1 cellular context compared by ENCODE assay signal in the genomic region with DNA sequence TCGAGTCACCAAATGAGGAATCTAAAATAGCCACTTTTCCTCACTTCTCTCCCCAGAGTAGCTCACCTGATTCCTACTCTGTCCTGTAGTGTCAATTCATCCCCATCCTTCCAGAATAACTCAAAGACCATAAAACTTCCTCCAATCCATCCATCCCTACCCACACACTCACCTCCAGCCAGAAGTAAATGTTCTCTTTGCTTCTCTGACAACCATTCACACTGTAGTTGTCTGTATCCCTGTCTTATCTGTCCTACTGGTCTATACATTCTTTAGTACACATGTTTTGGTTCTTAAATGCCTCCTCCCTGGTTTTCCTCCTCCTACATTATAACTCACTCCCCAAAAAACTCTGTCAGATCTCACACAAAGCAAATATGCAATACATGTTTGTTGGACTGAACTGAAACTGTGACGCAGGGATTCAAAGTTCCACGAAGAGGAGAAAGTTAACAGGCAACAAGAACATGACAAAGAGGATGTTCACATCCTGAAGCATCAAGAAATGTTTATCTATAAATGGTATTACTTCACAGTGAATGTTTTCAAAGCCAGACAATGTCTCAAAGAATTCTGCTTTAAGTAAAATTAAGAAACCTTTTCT.
TF ChIP-seq lines count a peak whose summit lies in the region.

No MANE protein-coding gene starts in this region.

TF ChIP-seq in HepG2, 621 proteins besides CTCF, POLR2A, EP300 and RAD21 (continued from another document):
- TF ChIP-seq ZNF775 (CRISPR knock-in tag; IDR thresholded peaks at IDR 0.05; ENCODE audit: borderline replicate concordance) (no peak), MTA1 (CRISPR knock-in tag; IDR thresholded peaks at IDR 0.05; ENCODE audit: borderline replicate concordance) (no peak), ZNF619 (CRISPR knock-in tag; IDR thresholded peaks at IDR 0.05) (no peak), HDAC1 (CRISPR knock-in tag; IDR thresholded peaks at IDR 0.05) (no peak), ZBTB7A (CRISPR knock-in tag; IDR thresholded peaks at IDR 0.05) (no peak), ZNF839 (CRISPR knock-in tag; IDR thresholded peaks at IDR 0.05; ENCODE audit: borderline replicate concordance) (no peak)
- TF ChIP-seq, protein P1, sequence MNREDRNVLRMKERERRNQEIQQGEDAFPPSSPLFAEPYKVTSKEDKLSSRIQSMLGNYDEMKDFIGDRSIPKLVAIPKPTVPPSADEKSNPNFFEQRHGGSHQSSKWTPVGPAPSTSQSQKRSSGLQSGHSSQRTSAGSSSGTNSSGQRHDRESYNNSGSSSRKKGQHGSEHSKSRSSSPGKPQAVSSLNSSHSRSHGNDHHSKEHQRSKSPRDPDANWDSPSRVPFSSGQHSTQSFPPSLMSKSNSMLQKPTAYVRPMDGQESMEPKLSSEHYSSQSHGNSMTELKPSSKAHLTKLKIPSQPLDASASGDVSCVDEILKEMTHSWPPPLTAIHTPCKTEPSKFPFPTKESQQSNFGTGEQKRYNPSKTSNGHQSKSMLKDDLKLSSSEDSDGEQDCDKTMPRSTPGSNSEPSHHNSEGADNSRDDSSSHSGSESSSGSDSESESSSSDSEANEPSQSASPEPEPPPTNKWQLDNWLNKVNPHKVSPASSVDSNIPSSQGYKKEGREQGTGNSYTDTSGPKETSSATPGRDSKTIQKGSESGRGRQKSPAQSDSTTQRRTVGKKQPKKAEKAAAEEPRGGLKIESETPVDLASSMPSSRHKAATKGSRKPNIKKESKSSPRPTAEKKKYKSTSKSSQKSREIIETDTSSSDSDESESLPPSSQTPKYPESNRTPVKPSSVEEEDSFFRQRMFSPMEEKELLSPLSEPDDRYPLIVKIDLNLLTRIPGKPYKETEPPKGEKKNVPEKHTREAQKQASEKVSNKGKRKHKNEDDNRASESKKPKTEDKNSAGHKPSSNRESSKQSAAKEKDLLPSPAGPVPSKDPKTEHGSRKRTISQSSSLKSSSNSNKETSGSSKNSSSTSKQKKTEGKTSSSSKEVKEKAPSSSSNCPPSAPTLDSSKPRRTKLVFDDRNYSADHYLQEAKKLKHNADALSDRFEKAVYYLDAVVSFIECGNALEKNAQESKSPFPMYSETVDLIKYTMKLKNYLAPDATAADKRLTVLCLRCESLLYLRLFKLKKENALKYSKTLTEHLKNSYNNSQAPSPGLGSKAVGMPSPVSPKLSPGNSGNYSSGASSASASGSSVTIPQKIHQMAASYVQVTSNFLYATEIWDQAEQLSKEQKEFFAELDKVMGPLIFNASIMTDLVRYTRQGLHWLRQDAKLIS (CRISPR knock-in tag; IDR thresholded peaks at IDR 0.05): no peak
